ENCODE assay signal across 14 cellular contexts in the genomic region with DNA sequence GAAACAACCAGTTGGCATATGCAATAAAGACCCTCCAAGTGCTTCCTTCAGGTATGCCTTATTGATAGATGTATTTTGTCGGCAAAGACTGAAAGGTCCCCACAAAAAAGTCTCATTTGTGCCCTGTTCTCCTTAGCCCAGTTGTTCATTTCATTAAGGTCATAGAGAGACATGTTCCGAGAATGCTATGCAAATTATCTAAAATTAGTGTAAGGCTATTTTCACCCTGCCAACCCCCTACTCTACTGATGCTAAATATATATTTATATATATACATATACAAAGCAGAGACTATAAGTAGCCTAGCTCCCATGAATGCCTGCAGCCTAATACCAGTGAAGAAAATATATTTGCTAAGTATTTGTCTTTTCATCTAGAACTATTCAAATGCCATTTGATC.
DNase-seq lines count a peak whose midpoint lies in the region; ATAC-seq and TF ChIP-seq lines count a peak whose summit lies in the region.
"Had no signal": no experiment of that assay in that cellular context is flagged by ENCODE, and none has a peak within 500 bp of the region (broad histone marks: within the 10 kb centered on the region; RNA-seq: fewer than 3 reads in every experiment).

No MANE protein-coding gene starts in this region.

- H3K4me1 ChIP-seq in esophagus squamous epithelium, result no peaks in the 10 kb centered on the region
- H3K4me1 ChIP-seq: prostate gland, uterus had no signal

- WGBS in esophagus squamous epithelium, 2 donors, result 82 to 89% methylated on average over 2 of the region's 2 CpGs

- DNase-seq in NCI-H1417 treated with DMSO at 0.1 percent for 48 hours (lab: John Stamatoyannopoulos, UW), result no peak
- DNase-seq in esophagus squamous epithelium (lab: John Stamatoyannopoulos, UW), result no peak
- DNase-seq in HUDEP-2 (lab: John Stamatoyannopoulos, UW; ENCODE audit: unreplicated experiment in 76 of 76), result no peak
- no peak for DNase-seq in Right ventricle myocardium superior
- DNase-seq: activated T-cell treated with anti-CD3 and anti-CD28 coated beads for 4 hours, amniotic stem cell, NCI-H524 treated with DMSO at 0.1 percent for 48 hours, uterus had no signal

- H3K4me3 ChIP-seq in esophagus squamous epithelium, result no peak overlapping the region
- H3K4me3 ChIP-seq: mucosa of descending colon, prostate gland, uterus had no signal

- no peak for TF ChIP-seq POLR2A in esophagus squamous epithelium (IDR thresholded peaks at IDR 0.05)

- ATAC-seq in GM18499 (IDR thresholded peaks at IDR 0.05; ENCODE audit: insufficient read depth, unreplicated experiment) (peak; percentile 50), GM19452 (IDR thresholded peaks at IDR 0.05; ENCODE audit: unreplicated experiment) (peak; percentile 66), HG02759 (IDR thresholded peaks at IDR 0.05; ENCODE audit: unreplicated experiment) (peak; percentile 57), HG03442 (IDR thresholded peaks at IDR 0.05; ENCODE audit: unreplicated experiment) (peak; percentile 84), Right ventricle myocardium superior (ENCODE audit: poor library complexity) (no peak)

- intact Hi-C loops in esophagus squamous epithelium (cut with DNase I) (no loop called here), Right ventricle myocardium superior (cut with DNase I) (no loop called here)

- H3K27me3 ChIP-seq in esophagus squamous epithelium, result no peaks in the 10 kb centered on the region
- H3K27me3 ChIP-seq: uterus had no signal

- no peaks in the 10 kb centered on the region for H3K36me3 ChIP-seq in esophagus squamous epithelium
- H3K36me3 ChIP-seq: prostate gland, uterus had no signal

- H3K9me3 ChIP-seq in esophagus squamous epithelium, result no peaks in the 10 kb centered on the region
- H3K9me3 ChIP-seq: mucosa of descending colon, prostate gland, uterus had no signal

- H3K27ac ChIP-seq in esophagus squamous epithelium, result no peak overlapping the region
- H3K27ac ChIP-seq: prostate gland, uterus had no signal

- TF ChIP-seq CTCF in esophagus squamous epithelium (IDR thresholded peaks at IDR 0.05), result no peak
